1 cellular context compared by ENCODE assay signal in the genomic region with DNA sequence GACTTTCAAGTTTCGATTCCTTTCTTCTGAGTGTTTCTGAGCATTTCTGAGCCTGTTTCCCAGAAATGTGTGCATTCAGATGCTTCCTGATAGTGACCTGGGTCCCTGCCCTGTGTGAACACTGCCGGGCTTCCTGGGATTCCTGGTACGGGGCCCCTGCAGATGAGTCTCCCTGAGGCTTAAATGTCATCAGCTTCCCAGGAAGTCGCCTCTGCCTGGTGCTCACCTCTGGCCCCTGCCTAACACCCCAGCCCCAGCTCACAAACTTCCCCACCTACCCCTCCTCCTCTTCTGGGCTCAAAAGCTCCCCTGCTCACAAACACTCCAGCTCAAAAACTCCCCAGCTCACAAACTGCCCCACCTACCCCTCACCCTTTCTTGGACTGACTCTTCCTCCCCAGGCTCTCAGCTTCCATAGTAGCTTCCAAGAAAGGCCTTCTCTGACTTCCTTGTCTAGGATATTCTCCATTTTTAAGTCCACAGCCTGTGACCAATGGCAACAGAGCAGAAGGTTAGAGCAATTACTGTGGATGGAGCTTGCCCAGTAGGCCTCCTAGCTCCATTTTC.
TF ChIP-seq lines count a peak whose summit lies in the region.

No MANE protein-coding gene starts in this region.

TF ChIP-seq in HepG2, 621 proteins besides CTCF, POLR2A, EP300 and RAD21 (continued from another document and continues in another):
- TF ChIP-seq DRAP1 (CRISPR knock-in tag; IDR thresholded peaks at IDR 0.05) (peak; percentile 38; the same call in 1 of the 2 replicates), HNRNPL (IDR thresholded peaks at IDR 0.05; ENCODE audit: low read depth, low read length) (no peak), TEAD3 (CRISPR knock-in tag; optimal IDR thresholded peaks at IDR 0.05; ENCODE audit: borderline replicate concordance) (peak; percentile 51), U2AF2 (IDR thresholded peaks at IDR 0.05; ENCODE audit: low read depth, low read length) (no peak), YY1 (IDR thresholded peaks at IDR 0.05; ENCODE audit: insufficient read depth, insufficient replicate concordance, low read depth, low read length) (no peak), PRMT3 (CRISPR knock-in tag; IDR thresholded peaks at IDR 0.05; ENCODE audit: borderline replicate concordance, low read depth) (no peak), DPF2 (CRISPR knock-in tag; IDR thresholded peaks at IDR 0.05; ENCODE audit: borderline replicate concordance, low read depth) (no peak), TBP (CRISPR knock-in tag; IDR thresholded peaks at IDR 0.05) (no peak), TFE3 (CRISPR knock-in tag; IDR thresholded peaks at IDR 0.05) (0 out of 2 replicates have a peak, but pooled peaks have one; percentile 35), SOX6 (IDR thresholded peaks at IDR 0.05) (no peak), SOX6 (CRISPR knock-in tag; IDR thresholded peaks at IDR 0.05) (peak; percentile 55), ZNF329 (CRISPR knock-in tag; IDR thresholded peaks at IDR 0.05; ENCODE audit: low read depth) (no peak), FOXA1 (IDR thresholded peaks at IDR 0.05) (no peak), FOXA1 (CRISPR knock-in tag; IDR thresholded peaks at IDR 0.05) (peak; percentile 57; the same call in 1 of the 2 replicates), MEIS1 (CRISPR knock-in tag; IDR thresholded peaks at IDR 0.05; ENCODE audit: borderline replicate concordance) (no peak), ZBTB26 (CRISPR knock-in tag; IDR thresholded peaks at IDR 0.05; ENCODE audit: borderline replicate concordance) (peak; percentile 59; the same call in 1 of the 2 replicates), ZNF670 (CRISPR knock-in tag; IDR thresholded peaks at IDR 0.05; ENCODE audit: borderline replicate concordance) (no peak), ZNF253 (CRISPR knock-in tag; IDR thresholded peaks at IDR 0.05; ENCODE audit: borderline replicate concordance) (no peak), KDM6A (CRISPR knock-in tag; IDR thresholded peaks at IDR 0.05; ENCODE audit: low read depth) (0 out of 2 replicates have a peak, but pooled peaks have one; percentile 29), ZNF773 (CRISPR knock-in tag; IDR thresholded peaks at IDR 0.05; ENCODE audit: borderline replicate concordance) (no peak), GATAD1 (CRISPR knock-in tag; IDR thresholded peaks at IDR 0.05) (peak; percentile 62; the same call in 1 of the 2 replicates), HDAC1 (CRISPR knock-in tag; IDR thresholded peaks at IDR 0.05) (no peak), NCOA2 (CRISPR knock-in tag; IDR thresholded peaks at IDR 0.05) (peak; percentile 92), ZNF879 (CRISPR knock-in tag; IDR thresholded peaks at IDR 0.05) (no peak), MNT (IDR thresholded peaks at IDR 0.05) (no peak), ZNF878 (CRISPR knock-in tag; IDR thresholded peaks at IDR 0.05) (peak; percentile 87; the same call in 1 of the 2 replicates), RARA (CRISPR knock-in tag; IDR thresholded peaks at IDR 0.05) (peak; percentile 81), HOMEZ (CRISPR knock-in tag; IDR thresholded peaks at IDR 0.05; ENCODE audit: low read depth) (peak; percentile 43), BCL6 (CRISPR knock-in tag; IDR thresholded peaks at IDR 0.05) (peak; percentile 53; the same call in 1 of the 2 replicates)
- TF ChIP-seq, protein P1, sequence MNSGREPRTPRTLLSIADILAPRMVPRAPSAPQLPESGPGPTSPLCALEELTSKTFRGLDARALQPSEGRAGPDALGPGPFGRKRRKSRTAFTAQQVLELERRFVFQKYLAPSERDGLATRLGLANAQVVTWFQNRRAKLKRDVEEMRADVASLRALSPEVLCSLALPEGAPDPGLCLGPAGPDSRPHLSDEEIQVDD (CRISPR knock-in tag; IDR thresholded peaks at IDR 0.05; ENCODE audit: borderline replicate concordance): no peak
- TF ChIP-seq, protein P2, sequence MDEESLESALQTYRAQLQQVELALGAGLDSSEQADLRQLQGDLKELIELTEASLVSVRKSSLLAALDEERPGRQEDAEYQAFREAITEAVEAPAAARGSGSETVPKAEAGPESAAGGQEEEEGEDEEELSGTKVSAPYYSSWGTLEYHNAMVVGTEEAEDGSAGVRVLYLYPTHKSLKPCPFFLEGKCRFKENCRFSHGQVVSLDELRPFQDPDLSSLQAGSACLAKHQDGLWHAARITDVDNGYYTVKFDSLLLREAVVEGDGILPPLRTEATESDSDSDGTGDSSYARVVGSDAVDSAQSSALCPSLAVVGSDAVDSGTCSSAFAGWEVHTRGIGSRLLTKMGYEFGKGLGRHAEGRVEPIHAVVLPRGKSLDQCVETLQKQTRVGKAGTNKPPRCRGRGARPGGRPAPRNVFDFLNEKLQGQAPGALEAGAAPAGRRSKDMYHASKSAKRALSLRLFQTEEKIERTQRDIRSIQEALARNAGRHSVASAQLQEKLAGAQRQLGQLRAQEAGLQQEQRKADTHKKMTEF (CRISPR knock-in tag; IDR thresholded peaks at IDR 0.05): peak; percentile 81
- TF ChIP-seq, protein P3, sequence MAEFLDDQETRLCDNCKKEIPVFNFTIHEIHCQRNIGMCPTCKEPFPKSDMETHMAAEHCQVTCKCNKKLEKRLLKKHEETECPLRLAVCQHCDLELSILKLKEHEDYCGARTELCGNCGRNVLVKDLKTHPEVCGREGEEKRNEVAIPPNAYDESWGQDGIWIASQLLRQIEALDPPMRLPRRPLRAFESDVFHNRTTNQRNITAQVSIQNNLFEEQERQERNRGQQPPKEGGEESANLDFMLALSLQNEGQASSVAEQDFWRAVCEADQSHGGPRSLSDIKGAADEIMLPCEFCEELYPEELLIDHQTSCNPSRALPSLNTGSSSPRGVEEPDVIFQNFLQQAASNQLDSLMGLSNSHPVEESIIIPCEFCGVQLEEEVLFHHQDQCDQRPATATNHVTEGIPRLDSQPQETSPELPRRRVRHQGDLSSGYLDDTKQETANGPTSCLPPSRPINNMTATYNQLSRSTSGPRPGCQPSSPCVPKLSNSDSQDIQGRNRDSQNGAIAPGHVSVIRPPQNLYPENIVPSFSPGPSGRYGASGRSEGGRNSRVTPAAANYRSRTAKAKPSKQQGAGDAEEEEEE (CRISPR knock-in tag; IDR thresholded peaks at IDR 0.05; ENCODE audit: borderline replicate concordance): no peak
- TF ChIP-seq, protein P4, sequence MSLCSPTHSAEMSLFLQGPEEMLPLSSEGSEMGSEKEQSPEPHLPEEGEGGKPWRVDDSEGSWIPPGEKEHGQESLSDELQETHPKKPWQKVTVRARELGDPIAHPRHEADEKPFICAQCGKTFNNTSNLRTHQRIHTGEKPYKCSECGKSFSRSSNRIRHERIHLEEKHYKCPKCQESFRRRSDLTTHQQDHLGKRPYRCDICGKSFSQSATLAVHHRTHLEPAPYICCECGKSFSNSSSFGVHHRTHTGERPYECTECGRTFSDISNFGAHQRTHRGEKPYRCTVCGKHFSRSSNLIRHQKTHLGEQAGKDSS (CRISPR knock-in tag; IDR thresholded peaks at IDR 0.05; ENCODE audit: borderline replicate concordance, low read depth): no peak
- TF ChIP-seq, protein P5, sequence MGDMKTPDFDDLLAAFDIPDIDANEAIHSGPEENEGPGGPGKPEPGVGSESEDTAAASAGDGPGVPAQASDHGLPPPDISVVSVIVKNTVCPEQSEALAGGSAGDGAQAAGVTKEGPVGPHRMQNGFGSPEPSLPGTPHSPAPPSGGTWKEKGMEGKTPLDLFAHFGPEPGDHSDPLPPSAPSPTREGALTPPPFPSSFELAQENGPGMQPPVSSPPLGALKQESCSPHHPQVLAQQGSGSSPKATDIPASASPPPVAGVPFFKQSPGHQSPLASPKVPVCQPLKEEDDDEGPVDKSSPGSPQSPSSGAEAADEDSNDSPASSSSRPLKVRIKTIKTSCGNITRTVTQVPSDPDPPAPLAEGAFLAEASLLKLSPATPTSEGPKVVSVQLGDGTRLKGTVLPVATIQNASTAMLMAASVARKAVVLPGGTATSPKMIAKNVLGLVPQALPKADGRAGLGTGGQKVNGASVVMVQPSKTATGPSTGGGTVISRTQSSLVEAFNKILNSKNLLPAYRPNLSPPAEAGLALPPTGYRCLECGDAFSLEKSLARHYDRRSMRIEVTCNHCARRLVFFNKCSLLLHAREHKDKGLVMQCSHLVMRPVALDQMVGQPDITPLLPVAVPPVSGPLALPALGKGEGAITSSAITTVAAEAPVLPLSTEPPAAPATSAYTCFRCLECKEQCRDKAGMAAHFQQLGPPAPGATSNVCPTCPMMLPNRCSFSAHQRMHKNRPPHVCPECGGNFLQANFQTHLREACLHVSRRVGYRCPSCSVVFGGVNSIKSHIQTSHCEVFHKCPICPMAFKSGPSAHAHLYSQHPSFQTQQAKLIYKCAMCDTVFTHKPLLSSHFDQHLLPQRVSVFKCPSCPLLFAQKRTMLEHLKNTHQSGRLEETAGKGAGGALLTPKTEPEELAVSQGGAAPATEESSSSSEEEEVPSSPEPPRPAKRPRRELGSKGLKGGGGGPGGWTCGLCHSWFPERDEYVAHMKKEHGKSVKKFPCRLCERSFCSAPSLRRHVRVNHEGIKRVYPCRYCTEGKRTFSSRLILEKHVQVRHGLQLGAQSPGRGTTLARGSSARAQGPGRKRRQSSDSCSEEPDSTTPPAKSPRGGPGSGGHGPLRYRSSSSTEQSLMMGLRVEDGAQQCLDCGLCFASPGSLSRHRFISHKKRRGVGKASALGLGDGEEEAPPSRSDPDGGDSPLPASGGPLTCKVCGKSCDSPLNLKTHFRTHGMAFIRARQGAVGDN (CRISPR knock-in tag; IDR thresholded peaks at IDR 0.05): peak; percentile 46
